In genomic region chr1:218802799-218803198, GRCh38 we compare ENCODE assay signal across 9 cellular contexts.
"Had no signal": no experiment of that assay in that cellular context is flagged by ENCODE, and none has a peak within 500 bp of the region (broad histone marks: within the 10 kb centered on the region; RNA-seq: fewer than 3 reads in every experiment).

No MANE protein-coding gene starts in this region.

- DNase-seq: GOT3, H7, KBM-7 had no signal

- H3K4me2 ChIP-seq: KMS-11 had no signal

- H3K27ac Mint-ChIP-seq: IgD-negative memory B cell had no signal

- ATAC-seq: HCT116, HepG2 had no signal

- H3K36me3 ChIP-seq: HAP-1 had no signal

- H3K9ac ChIP-seq: KMS-11 had no signal

- H3K4me1 Mint-ChIP-seq: IgD-negative memory B cell had no signal

- H3K27me3 Mint-ChIP-seq: IgD-negative memory B cell had no signal

- H3K4me1 ChIP-seq: HAP-1 had no signal

- H3K27ac ChIP-seq: HL-60, KMS-11 had no signal

- FAIRE-seq: HepG2 had no signal

- H3K4me3 ChIP-seq: HAP-1 had no signal

- H3K9me3 ChIP-seq: HAP-1 had no signal
